1 cellular context compared by ENCODE assay signal in the genomic region with DNA sequence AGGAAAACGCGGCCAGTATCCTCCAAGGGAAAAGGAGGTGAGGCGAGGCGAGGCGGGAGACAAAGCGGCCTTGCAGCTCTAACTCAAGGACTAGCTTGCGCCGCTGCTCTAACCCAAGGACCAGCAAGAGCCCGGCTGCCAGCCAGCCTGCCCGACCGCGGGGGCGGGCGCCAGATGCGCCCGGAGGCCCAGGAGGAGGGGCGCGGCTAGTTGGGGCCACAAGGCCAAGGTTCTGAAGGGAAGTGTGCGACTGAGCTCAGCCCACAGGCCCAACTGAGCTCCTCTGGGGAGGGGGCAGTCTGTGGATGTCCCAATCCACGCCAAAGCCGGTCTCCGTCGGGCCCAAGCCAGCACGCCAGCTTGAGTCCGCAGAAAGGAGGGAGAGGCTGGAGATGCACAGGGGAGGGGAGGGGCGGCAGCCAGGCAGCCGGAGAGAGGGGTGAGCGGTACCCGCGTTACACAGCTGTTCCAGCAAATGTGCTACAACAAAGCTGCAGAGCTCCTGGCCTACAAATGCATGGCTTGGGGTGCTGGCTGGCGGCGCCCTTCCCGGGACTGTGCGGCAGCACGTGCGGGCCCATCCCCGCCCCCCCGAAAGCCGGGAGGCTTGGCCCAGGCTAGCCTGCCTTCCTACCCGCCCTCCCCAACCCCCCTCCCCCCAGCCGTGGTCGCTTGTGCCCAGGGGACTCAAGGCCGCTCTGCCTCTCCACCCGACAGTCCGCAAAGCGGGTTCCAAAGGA.
TF ChIP-seq lines count a peak whose summit lies in the region.

No MANE protein-coding gene starts in this region.

TF ChIP-seq in K562, 482 proteins besides CTCF, POLR2A, EP300 and RAD21:
- TF ChIP-seq SIN3A (IDR thresholded peaks at IDR 0.05; ENCODE audit: borderline replicate concordance in 2 of 2, control insufficient read depth in 1 of 2, low read depth in 2 of 2, low read length in 2 of 2) (0 out of 4 replicates have a peak, but pooled peaks of 1 of the 2 experiments have one; percentile 40), SAFB (IDR thresholded peaks at IDR 0.05; ENCODE audit: borderline replicate concordance, low read depth, low read length) (no peak), EGR1 (conservative IDR thresholded peaks at IDR 0.05) (peak; percentile 41), BHLHE40 (IDR thresholded peaks at IDR 0.05; ENCODE audit: low read length) (peak; percentile 70)
- TF ChIP-seq, protein P1, sequence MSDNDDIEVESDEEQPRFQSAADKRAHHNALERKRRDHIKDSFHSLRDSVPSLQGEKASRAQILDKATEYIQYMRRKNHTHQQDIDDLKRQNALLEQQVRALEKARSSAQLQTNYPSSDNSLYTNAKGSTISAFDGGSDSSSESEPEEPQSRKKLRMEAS (CRISPR knock-in tag; IDR thresholded peaks at IDR 0.05): no peak
- TF ChIP-seq, protein P2, sequence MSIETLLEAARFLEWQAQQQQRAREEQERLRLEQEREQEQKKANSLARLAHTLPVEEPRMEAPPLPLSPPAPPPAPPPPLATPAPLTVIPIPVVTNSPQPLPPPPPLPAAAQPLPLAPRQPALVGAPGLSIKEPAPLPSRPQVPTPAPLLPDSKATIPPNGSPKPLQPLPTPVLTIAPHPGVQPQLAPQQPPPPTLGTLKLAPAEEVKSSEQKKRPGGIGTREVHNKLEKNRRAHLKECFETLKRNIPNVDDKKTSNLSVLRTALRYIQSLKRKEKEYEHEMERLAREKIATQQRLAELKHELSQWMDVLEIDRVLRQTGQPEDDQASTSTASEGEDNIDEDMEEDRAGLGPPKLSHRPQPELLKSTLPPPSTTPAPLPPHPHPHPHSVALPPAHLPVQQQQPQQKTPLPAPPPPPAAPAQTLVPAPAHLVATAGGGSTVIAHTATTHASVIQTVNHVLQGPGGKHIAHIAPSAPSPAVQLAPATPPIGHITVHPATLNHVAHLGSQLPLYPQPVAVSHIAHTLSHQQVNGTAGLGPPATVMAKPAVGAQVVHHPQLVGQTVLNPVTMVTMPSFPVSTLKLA (conservative IDR thresholded peaks at IDR 0.05): 0 out of 4 replicates have a peak, but pooled peaks of 1 of the 2 experiments have one; percentile 15
- TF ChIP-seq, protein P3, sequence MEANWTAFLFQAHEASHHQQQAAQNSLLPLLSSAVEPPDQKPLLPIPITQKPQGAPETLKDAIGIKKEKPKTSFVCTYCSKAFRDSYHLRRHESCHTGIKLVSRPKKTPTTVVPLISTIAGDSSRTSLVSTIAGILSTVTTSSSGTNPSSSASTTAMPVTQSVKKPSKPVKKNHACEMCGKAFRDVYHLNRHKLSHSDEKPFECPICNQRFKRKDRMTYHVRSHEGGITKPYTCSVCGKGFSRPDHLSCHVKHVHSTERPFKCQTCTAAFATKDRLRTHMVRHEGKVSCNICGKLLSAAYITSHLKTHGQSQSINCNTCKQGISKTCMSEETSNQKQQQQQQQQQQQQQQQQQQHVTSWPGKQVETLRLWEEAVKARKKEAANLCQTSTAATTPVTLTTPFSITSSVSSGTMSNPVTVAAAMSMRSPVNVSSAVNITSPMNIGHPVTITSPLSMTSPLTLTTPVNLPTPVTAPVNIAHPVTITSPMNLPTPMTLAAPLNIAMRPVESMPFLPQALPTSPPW (CRISPR knock-in tag; IDR thresholded peaks at IDR 0.05): peak; percentile 29; the same call in 1 of the 2 replicates
- TF ChIP-seq, protein P4, sequence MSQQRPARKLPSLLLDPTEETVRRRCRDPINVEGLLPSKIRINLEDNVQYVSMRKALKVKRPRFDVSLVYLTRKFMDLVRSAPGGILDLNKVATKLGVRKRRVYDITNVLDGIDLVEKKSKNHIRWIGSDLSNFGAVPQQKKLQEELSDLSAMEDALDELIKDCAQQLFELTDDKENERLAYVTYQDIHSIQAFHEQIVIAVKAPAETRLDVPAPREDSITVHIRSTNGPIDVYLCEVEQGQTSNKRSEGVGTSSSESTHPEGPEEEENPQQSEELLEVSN (IDR thresholded peaks at IDR 0.05; ENCODE audit: borderline replicate concordance in 1 of 2, extremely low read depth in 1 of 2, insufficient read depth in 1 of 2, insufficient read length in 1 of 2, low read depth in 1 of 2, low read length in 1 of 2, poor library complexity in 1 of 2, severe bottlenecking in 1 of 2): peak in 1 of 2 experiments; percentile 43
